Comparison of ENCODE assay signal across 8 cellular contexts in genomic region chr7:101218236-101219130, GRCh38. TPM values are rescaled to one million over a fixed set of nuclear protein-coding genes. Genes with fewer than 3 reads are reported as not detected.
DNase-seq lines count a peak whose midpoint lies in the region; ATAC-seq and TF ChIP-seq lines count a peak whose summit lies in the region.

No MANE protein-coding gene starts in this region.

- H3K4me2 ChIP-seq in BLaER1, result peak overlapping the region; percentile 94

- H3K27me3 ChIP-seq in BLaER1, result no peaks in the 10 kb centered on the region
- H3K27me3 ChIP-seq in RWPE2 (ENCODE audit: insufficient read depth, poor library complexity, severe bottlenecking), result no peaks in the 10 kb centered on the region
- no peaks in the 10 kb centered on the region for H3K27me3 ChIP-seq in sigmoid colon

- H3K9me3 ChIP-seq in BLaER1 (no peaks in the 10 kb centered on the region), RWPE2 (ENCODE audit: severe bottlenecking) (no peaks in the 10 kb centered on the region), sigmoid colon (no peaks in the 10 kb centered on the region)

- no peak for TF ChIP-seq EP300 in sigmoid colon (IDR thresholded peaks at IDR 0.05)

- H3K27ac ChIP-seq in BLaER1, result peak overlapping the region; percentile 72
- peak overlapping the region; percentile 79 for H3K27ac ChIP-seq in RWPE2 (ENCODE audit: poor library complexity, severe bottlenecking)
- H3K27ac ChIP-seq in sigmoid colon, result peak overlapping the region; percentile 90 to 94 (median 93)

- H3K4me1 ChIP-seq in BLaER1, result peaks cover 53% of the 10 kb centered on the region
- H3K4me1 ChIP-seq in RWPE2 (ENCODE audit: insufficient read depth, poor library complexity, severe bottlenecking), result no peaks in the 10 kb centered on the region
- H3K4me1 ChIP-seq in sigmoid colon, result peaks cover 0 to 49% (median 36%) of the 10 kb centered on the region in 4 donors

- H3K9ac ChIP-seq in BLaER1, result peak overlapping the region; percentile 77

- TF ChIP-seq POLR2A in sigmoid colon (IDR thresholded peaks at IDR 0.05), result no peak

- peak; percentile 5 for ATAC-seq in GM21529 (IDR thresholded peaks at IDR 0.05; ENCODE audit: unreplicated experiment)
- ATAC-seq in RWPE2 (ENCODE audit: low read depth), result 0 out of 3 replicates have a peak, but pooled peaks have one; percentile 2
- no peak for ATAC-seq in HG03442 (IDR thresholded peaks at IDR 0.05; ENCODE audit: unreplicated experiment)

- 4 to 7% methylated on average over 26 of the region's 26 CpGs for WGBS in sigmoid colon, 2 donors

- H3K4me3 ChIP-seq in BLaER1 (peak overlapping the region; percentile 88), RWPE2 (ENCODE audit: severe bottlenecking) (peak overlapping the region; percentile 50), sigmoid colon (peak overlapping the region; percentile 73 to 97 (median 89))

- H4K20me1 ChIP-seq in BLaER1, result peaks cover 50% of the 10 kb centered on the region

- TF ChIP-seq CTCF in RWPE2 (IDR thresholded peaks at IDR 0.05; ENCODE audit: poor library complexity, severe bottlenecking) (no peak), sigmoid colon (IDR thresholded peaks at IDR 0.05) (no peak)

- H3K36me3 ChIP-seq in BLaER1, result peaks cover 54% of the 10 kb centered on the region
- peaks cover 33% of the 10 kb centered on the region for H3K36me3 ChIP-seq in RWPE2 (ENCODE audit: low read depth)
- peaks cover 7 to 38% (median 16%) of the 10 kb centered on the region in 4 donors for H3K36me3 ChIP-seq in sigmoid colon

- intact Hi-C loops in sigmoid colon (cut with DNase I), result loop anchor here (1.0 to 10.0 kb wide), 2 partner anchors 26 to 66 kb away; no protein-coding TSS in a partner anchor

- DNase-seq in RWPE2 (ENCODE audit: low spot score) (no peak), fibroblast of peridontal ligament (ENCODE audit: extremely low read depth) (peak; percentile 27), sigmoid colon (peak; percentile 61), COLO829 (ENCODE audit: low spot score) (no peak), mesenteric fat pad (ENCODE audit: low spot score) (no peak)

RNA-seq across cellular contexts. Expression of gene ZNHIT1, which starts 0.5 kb away (rescaled TPM):
- total RNA-seq in sigmoid colon (10 to 100 TPM; 64.8 to 97.4 (median 84.7) TPM), mesenteric fat pad (74.8 TPM)
- 100 to 1,000 TPM; 126 to 200 (median 154) TPM for polyA plus RNA-seq in sigmoid colon

RNA-seq across cellular contexts. Expression of gene PLOD3, which starts 1.1 kb away (rescaled TPM):
- 10 to 100 TPM; 23.9 to 36.6 (median 26.4) TPM for total RNA-seq in sigmoid colon
- 10 to 100 TPM; 18.0 to 57.3 (median 24.3) TPM for polyA plus RNA-seq in sigmoid colon
- total RNA-seq in mesenteric fat pad, result 74.3 TPM

RNA-seq across cellular contexts. Expression of gene MOGAT3, which starts 17.6 kb away (rescaled TPM):
- total RNA-seq in sigmoid colon, result not detected
- 10 to 100 TPM in 1 of 3 donors, 1 to 10 TPM in 2; 3.6 to 27.2 (median 3.7) TPM for polyA plus RNA-seq in sigmoid colon
- not detected for total RNA-seq in mesenteric fat pad

RNA-seq across cellular contexts. Expression of gene CLDN15, which starts 19.1 kb away (rescaled TPM):
- total RNA-seq in sigmoid colon, result 10 to 100 TPM in 1 of 4 donors, 1 to 10 TPM in 3; 2.5 to 16.3 (median 3.9) TPM
- 10 to 100 TPM in 1 of 3 donors, 1 to 10 TPM in 2; 3.6 to 14.2 (median 9.0) TPM for polyA plus RNA-seq in sigmoid colon
- 13.3 TPM for total RNA-seq in mesenteric fat pad

RNA-seq across cellular contexts. Expression of gene FIS1, which starts 26.4 kb away (rescaled TPM):
- total RNA-seq in sigmoid colon, result 100 to 1,000 TPM; 237 to 443 (median 426) TPM
- 100 to 1,000 TPM; 190 to 284 (median 252) TPM for polyA plus RNA-seq in sigmoid colon
- 219 TPM for total RNA-seq in mesenteric fat pad

Comparison
In these comparisons a context has a peak if more than half of its experiments do, and no peak if none do; other contexts are left out.
1. DNase-seq: peak in fibroblast of peridontal ligament (single experiment) and sigmoid colon (single experiment); none in RWPE2 (single experiment), COLO829 (single experiment) and mesenteric fat pad (single experiment).
2. Peak in every context shown above with its lines, with median percentiles within 50 percentile points of each other: H3K27ac ChIP-seq and H3K4me3 ChIP-seq.